8 cellular contexts compared by ENCODE assay signal in the genomic region with DNA sequence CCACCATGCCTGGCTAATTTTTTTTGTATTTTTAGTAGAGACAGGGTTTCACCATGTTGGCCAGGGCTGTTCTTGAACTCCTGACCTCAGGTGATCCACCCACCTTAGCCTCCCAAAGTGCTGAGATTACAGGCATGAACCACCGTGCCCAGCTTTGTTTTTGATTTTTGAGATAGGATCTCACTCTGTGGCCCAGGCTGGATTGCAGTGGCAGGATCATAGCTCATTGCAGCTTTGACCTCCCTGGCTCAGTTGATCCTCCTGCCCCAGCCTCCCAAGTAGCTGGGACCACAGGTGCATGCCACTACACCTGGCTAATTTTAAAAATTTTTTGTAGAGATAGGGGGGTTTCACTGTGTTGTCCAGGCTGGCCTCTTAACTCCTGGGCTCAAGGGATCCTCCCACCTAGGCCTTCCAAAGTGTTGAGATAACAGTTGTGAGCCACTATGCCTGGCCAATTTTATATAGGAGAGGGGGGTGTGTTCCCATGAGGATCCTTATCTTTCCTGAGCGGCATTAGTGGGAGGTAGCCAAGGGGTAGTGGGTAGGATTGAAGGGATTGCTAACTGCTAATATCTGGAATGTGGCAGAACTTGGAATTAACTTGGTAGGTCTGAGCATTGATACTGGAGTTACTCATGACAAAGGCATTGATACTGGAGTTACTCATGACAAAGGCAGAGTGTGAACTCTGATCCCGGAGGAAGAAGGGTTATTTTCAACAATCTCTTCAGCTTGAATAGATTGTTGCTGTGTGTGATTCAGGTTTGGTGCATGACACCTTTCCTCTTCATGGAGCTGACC. TPM values are rescaled to one million over a fixed set of nuclear protein-coding genes. Genes with fewer than 3 reads are reported as not detected.
DNase-seq lines count a peak whose midpoint lies in the region; ATAC-seq and TF ChIP-seq lines count a peak whose summit lies in the region.

No MANE protein-coding gene starts in this region.

- H3K4me1 ChIP-seq in suprapubic skin: peaks cover 23% of the 10 kb centered on the region

- H3K27ac ChIP-seq in suprapubic skin: peak overlapping the region; percentile 94

- intact Hi-C loops in activated naive CD4-positive, alpha-beta T cell treated with anti-CD3 and anti-CD28 coated beads for 36 hours (cut with micrococcal nuclease): no loop called here

- no peaks in the 10 kb centered on the region for H3K27me3 Mint-ChIP-seq in activated naive CD4-positive, alpha-beta T cell treated with anti-CD3 and anti-CD28 coated beads for 36 hours (ENCODE audit: low read depth)
- peaks cover 0 to 11% (median 10%) of the 10 kb centered on the region in 3 donors for H3K27me3 Mint-ChIP-seq in immature natural killer cell (ENCODE audit: low read depth in 3 of 3)

- TF ChIP-seq CTCF in suprapubic skin (IDR thresholded peaks at IDR 0.05): no peak

- TF ChIP-seq POLR2A in suprapubic skin (IDR thresholded peaks at IDR 0.05): no peak

- no peak for ATAC-seq in activated naive CD4-positive, alpha-beta T cell treated with anti-CD3 and anti-CD28 coated beads, Interleukin-2, amount 50 U/mL, for 72 hours

- CTCF ChIA-PET in activated naive CD4-positive, alpha-beta T cell treated with anti-CD3 and anti-CD28 coated beads for 36 hours (lab: Charles Lee): interaction anchor here (1.0 to 2.5 kb wide), 3 partner anchors 13 to 20 kb away, joined by 3 to 6 read pairs (median 5); partner anchors contain the start of gene PPRC1

- no peak for DNase-seq in activated naive CD4-positive, alpha-beta T cell treated with anti-CD3 and anti-CD28 coated beads for 36 hours
- no peak for DNase-seq in activated naive CD4-positive, alpha-beta T cell treated with anti-CD3 and anti-CD28 coated beads, Interleukin-2, amount 50 U/mL, for 16 hours
- DNase-seq in activated naive CD4-positive, alpha-beta T cell treated with anti-CD3 and anti-CD28 coated beads, Interleukin-2, amount 50 U/mL, for 72 hours (ENCODE audit: low spot score in 2 of 2): no peak
- no peak for DNase-seq in immature natural killer cell
- no peak for DNase-seq in suprapubic skin (ENCODE audit: low spot score in 2 of 2)
- DNase-seq in SHP77 (lab: John Stamatoyannopoulos, UW): no peak
- DNase-seq in DMS 273 treated with DMSO at 0.1 percent for 48 hours (lab: John Stamatoyannopoulos, UW): no peak
- DNase-seq in NOMO-1 treated with dmso at 0.1 percent for 144 hours (lab: John Stamatoyannopoulos, UW; ENCODE audit: unreplicated experiment): no peak

- 53% methylated on average over 3 of the region's 3 CpGs for WGBS in suprapubic skin

- H3K9me3 ChIP-seq in suprapubic skin: no peaks in the 10 kb centered on the region

- H3K9me3 Mint-ChIP-seq in activated naive CD4-positive, alpha-beta T cell treated with anti-CD3 and anti-CD28 coated beads for 36 hours: no peaks in the 10 kb centered on the region
- no peaks in the 10 kb centered on the region for H3K9me3 Mint-ChIP-seq in activated naive CD4-positive, alpha-beta T cell treated with anti-CD3 and anti-CD28 coated beads, Interleukin-2, amount 50 U/mL, for 72 hours
- H3K9me3 Mint-ChIP-seq in immature natural killer cell: no peaks in the 10 kb centered on the region

- no peak for TF ChIP-seq EP300 in suprapubic skin (IDR thresholded peaks at IDR 0.05)

- peaks cover 45% of the 10 kb centered on the region for H3K4me1 Mint-ChIP-seq in activated naive CD4-positive, alpha-beta T cell treated with anti-CD3 and anti-CD28 coated beads for 36 hours (ENCODE audit: low read depth)
- peaks cover 31 to 34% of the 10 kb centered on the region in 2 donors for H3K4me1 Mint-ChIP-seq in immature natural killer cell

- peak overlapping the region; percentile 98 for H3K4me3 Mint-ChIP-seq in activated naive CD4-positive, alpha-beta T cell treated with anti-CD3 and anti-CD28 coated beads for 36 hours
- peak overlapping the region; percentile 91 to 98 (median 93) for H3K4me3 Mint-ChIP-seq in immature natural killer cell

- peaks cover 76% of the 10 kb centered on the region for H3K36me3 Mint-ChIP-seq in activated naive CD4-positive, alpha-beta T cell treated with anti-CD3 and anti-CD28 coated beads for 36 hours (ENCODE audit: low read depth)
- peaks cover 40 to 62% of the 10 kb centered on the region in 2 donors for H3K36me3 Mint-ChIP-seq in activated naive CD4-positive, alpha-beta T cell treated with anti-CD3 and anti-CD28 coated beads, Interleukin-2, amount 50 U/mL, for 72 hours
- peaks cover 10 to 12% (median 11%) of the 10 kb centered on the region in 3 donors for H3K36me3 Mint-ChIP-seq in immature natural killer cell

- peaks cover 53% of the 10 kb centered on the region for H3K36me3 ChIP-seq in suprapubic skin

- H3K27me3 ChIP-seq in suprapubic skin: no peaks in the 10 kb centered on the region

- H3K27ac Mint-ChIP-seq in activated naive CD4-positive, alpha-beta T cell treated with anti-CD3 and anti-CD28 coated beads for 36 hours: peak overlapping the region; percentile 96
- H3K27ac Mint-ChIP-seq in activated naive CD4-positive, alpha-beta T cell treated with anti-CD3 and anti-CD28 coated beads, Interleukin-2, amount 50 U/mL, for 72 hours: peak overlapping the region; percentile 97 to 99
- H3K27ac Mint-ChIP-seq in immature natural killer cell: peak overlapping the region; percentile 97 to 99 (median 99)

- peak overlapping the region; percentile 91 for H3K4me3 ChIP-seq in suprapubic skin

RNA-seq across cellular contexts. Expression of gene NOLC1, which starts 1.0 kb away (rescaled TPM):
- 100 to 1,000 TPM; 182 to 194 TPM for total RNA-seq in activated naive CD4-positive, alpha-beta T cell treated with anti-CD3 and anti-CD28 coated beads for 36 hours
- 100 to 1,000 TPM; 101 to 147 TPM for total RNA-seq in activated naive CD4-positive, alpha-beta T cell treated with anti-CD3 and anti-CD28 coated beads, Interleukin-2, amount 50 U/mL, for 72 hours
- polyA plus RNA-seq in immature natural killer cell: 10 to 100 TPM; 15.1 to 80.4 (median 29.4) TPM
- 10 to 100 TPM; 47.8 to 94.9 (median 77.9) TPM for total RNA-seq in suprapubic skin

RNA-seq across cellular contexts. Expression of gene PPRC1, which starts 18.3 kb away (rescaled TPM):
- 10 to 100 TPM; 54.6 to 55.0 TPM for total RNA-seq in activated naive CD4-positive, alpha-beta T cell treated with anti-CD3 and anti-CD28 coated beads for 36 hours
- 10 to 100 TPM; 54.2 to 59.1 TPM for total RNA-seq in activated naive CD4-positive, alpha-beta T cell treated with anti-CD3 and anti-CD28 coated beads, Interleukin-2, amount 50 U/mL, for 72 hours
- polyA plus RNA-seq in immature natural killer cell: 10 to 100 TPM in 1 of 3 donors, 1 to 10 TPM in 2; 3.8 to 10.9 (median 7.5) TPM
- total RNA-seq in suprapubic skin: 10 to 100 TPM; 42.6 to 80.0 (median 55.2) TPM

RNA-seq across cellular contexts. Expression of gene LDB1, which starts 31.0 kb away (rescaled TPM):
- total RNA-seq in activated naive CD4-positive, alpha-beta T cell treated with anti-CD3 and anti-CD28 coated beads for 36 hours: 10 to 100 TPM; 46.5 to 46.6 TPM
- 10 to 100 TPM; 68.7 to 94.9 TPM for total RNA-seq in activated naive CD4-positive, alpha-beta T cell treated with anti-CD3 and anti-CD28 coated beads, Interleukin-2, amount 50 U/mL, for 72 hours
- polyA plus RNA-seq in immature natural killer cell: 10 to 100 TPM in 2 of 3 donors, 1 to 10 TPM in 1; 5.5 to 24.8 (median 24.2) TPM
- 100 to 1,000 TPM in 2 of 4 donors, 10 to 100 TPM in 2; 62.0 to 217 (median 96.0) TPM for total RNA-seq in suprapubic skin
